Comparison of ENCODE assay signal across 26 cellular contexts in the genomic region with DNA sequence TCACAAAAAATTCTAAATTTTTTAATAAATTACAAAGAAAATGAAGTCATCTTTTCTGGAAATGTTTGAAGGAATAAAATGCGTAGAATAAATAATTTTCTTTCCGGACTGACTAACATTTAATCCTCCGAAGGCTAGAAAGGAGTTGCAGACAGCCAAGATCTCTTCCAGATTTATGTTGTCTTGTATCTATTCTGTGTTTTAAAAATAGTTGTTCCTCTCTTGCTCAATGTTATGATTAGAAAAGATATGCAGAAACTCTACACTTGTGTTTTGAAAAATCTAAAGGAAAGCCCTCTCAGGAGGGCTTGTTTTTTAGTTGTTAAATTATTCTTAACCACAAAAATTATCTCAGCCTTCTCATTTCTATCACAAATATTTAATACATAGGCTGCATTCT.
DNase-seq lines count a peak whose midpoint lies in the region; ATAC-seq, FAIRE-seq and TF ChIP-seq lines count a peak whose summit lies in the region.
"Had no signal": no experiment of that assay in that cellular context is flagged by ENCODE, and none has a peak within 500 bp of the region (broad histone marks: within the 10 kb centered on the region; RNA-seq: fewer than 3 reads in every experiment).

No MANE protein-coding gene starts in this region.

- FAIRE-seq in kidney (lab: Jason Lieb, UNC), result peak; percentile 68
- FAIRE-seq: bronchial epithelial cell had no signal

- H3K36me3 ChIP-seq in MM.1S (replicated peaks; ENCODE audit: insufficient read depth, low read length) (peaks cover 8% of the 10 kb centered on the region; the same call in 1 of the 2 replicates), kidney (ENCODE audit: control insufficient read depth in 1 of 2, insufficient read depth in 2 of 2, low read length in 2 of 2) (no peaks in the 10 kb centered on the region), stomach smooth muscle (ENCODE audit: control insufficient read depth in 2 of 2, insufficient read depth in 2 of 2, low read length in 2 of 2) (no peaks in the 10 kb centered on the region)
- H3K36me3 ChIP-seq: HAP-1, tibial artery had no signal

- H3K9me3 ChIP-seq in MM.1S (replicated peaks; ENCODE audit: insufficient read depth, low read length) (no peaks in the 10 kb centered on the region), kidney (ENCODE audit: control insufficient read depth in 1 of 2, low read length in 2 of 2) (no peaks in the 10 kb centered on the region), stomach smooth muscle (ENCODE audit: control insufficient read depth in 2 of 2, low read length in 2 of 2) (no peaks in the 10 kb centered on the region)
- H3K9me3 ChIP-seq: HAP-1, tibial artery had no signal

- peaks cover 14% of the 10 kb centered on the region for H3F3A ChIP-seq in MM.1S (ENCODE audit: insufficient read depth, low read length)

- ATAC-seq in GM19467 (IDR thresholded peaks at IDR 0.05; ENCODE audit: unreplicated experiment) (no peak), HG02678 (IDR thresholded peaks at IDR 0.05; ENCODE audit: unreplicated experiment) (no peak)
- ATAC-seq: activated CD8-positive, alpha-beta T cell treated with anti-CD3 and anti-CD28 coated beads, Interleukin-2, amount 10 ng/mL, durations not matched to agents 7 days and 5 days; left cardiac atrium; stimulated activated effector memory CD8-positive, alpha-beta T cell treated with anti-CD3 and anti-CD28 coated beads, Interleukin-12 subunit alpha, Interleukin-12 subunit beta, amount 100 ng/mL, for 72 hours; WTC11 had no signal

- intact Hi-C loops in kidney (cut with DNase I), result no loop called here

- H4K20me1 ChIP-seq in MM.1S (ENCODE audit: insufficient read depth, low read length), result no peaks in the 10 kb centered on the region

- peak overlapping the region; percentile 2 for H3K4me3 ChIP-seq in MM.1S (ENCODE audit: low read length)
- no peak overlapping the region for H3K4me3 ChIP-seq in choroid plexus epithelial cell (ENCODE audit: low read depth, low read length)
- no peak overlapping the region for H3K4me3 ChIP-seq in kidney (ENCODE audit: low read length in 2 of 2)
- no peak overlapping the region for H3K4me3 ChIP-seq in stomach smooth muscle (ENCODE audit: low read length in 2 of 2)
- H3K4me3 ChIP-seq: HAP-1, tibial artery had no signal

- 0 out of 2 replicates have a peak, but pooled peaks cover 4% of the 10 kb centered on the region for H3K79me2 ChIP-seq in MM.1S (ENCODE audit: low read length)

- H2AFZ ChIP-seq in MM.1S (ENCODE audit: low read length), result no peak overlapping the region

- H3K27me3 ChIP-seq in MM.1S (replicated peaks; ENCODE audit: insufficient read depth, low read length) (no peaks in the 10 kb centered on the region), stomach smooth muscle (ENCODE audit: control insufficient read depth in 1 of 2, insufficient read depth in 2 of 2, low read length in 2 of 2) (no peaks in the 10 kb centered on the region)
- H3K27me3 ChIP-seq: tibial artery had no signal

- no peaks in the 10 kb centered on the region for H3K9me2 ChIP-seq in MM.1S (replicated peaks; ENCODE audit: insufficient read depth, low read length)

- H3K4me1 ChIP-seq in MM.1S (ENCODE audit: low read length), result peaks cover 22% of the 10 kb centered on the region
- no peaks in the 10 kb centered on the region for H3K4me1 ChIP-seq in kidney (ENCODE audit: control insufficient read depth in 1 of 2, insufficient read depth in 1 of 2, low read depth in 1 of 2, low read length in 2 of 2)
- H3K4me1 ChIP-seq in stomach smooth muscle (ENCODE audit: control insufficient read depth, insufficient read depth, low read length), result peaks cover 6% of the 10 kb centered on the region
- H3K4me1 ChIP-seq: HAP-1 had no signal

- DNase-seq in MM.1S (no peak), choroid plexus epithelial cell (ENCODE audit: low read depth) (peak; percentile 53), kidney (no peak), DMS53 (lab: John Stamatoyannopoulos, UW) (no peak), activated T-cell treated with anti-CD3 and anti-CD28 coated beads for 4 hours (no peak)
- DNase-seq: activated CD8-positive, alpha-beta T cell treated with anti-CD3 and anti-CD28 coated beads, Interleukin-2, amount 10 ng/mL, durations not matched to agents 7 days and 5 days; activated naive CD8-positive, alpha-beta T cell treated with anti-CD3 and anti-CD28 coated beads for 36 hours; effector CD8-positive, alpha-beta T cell; EL; foreskin melanocyte; left cardiac atrium; NCI-H2029 treated with DMSO at 0.1 percent for 48 hours; NCI-H510A; retina; Right ventricle myocardium superior; stimulated activated CD4-positive, alpha-beta T cell treated with anti-CD3 and anti-CD28 coated beads, Interleukin-15, amount 100 ng/mL, for 24 hours; T-helper 2 cell; tibial artery had no signal

- H3K9ac ChIP-seq in MM.1S (ENCODE audit: low read length) (peak overlapping the region; percentile 35; the same call in 1 of the 2 replicates), kidney (ENCODE audit: low read length in 2 of 2) (no peak overlapping the region), stomach smooth muscle (ENCODE audit: low read length in 2 of 2) (no peak overlapping the region)

- H3K4me2 ChIP-seq in MM.1S (ENCODE audit: low read depth, low read length), result peak overlapping the region; percentile 41

- TF ChIP-seq CTCF in MM.1S (IDR thresholded peaks at IDR 0.05; ENCODE audit: low read length), result no peak
- TF ChIP-seq CTCF in choroid plexus epithelial cell (conservative IDR thresholded peaks at IDR 0.05; ENCODE audit: low read depth, low read length), result no peak
- TF ChIP-seq CTCF in kidney (IDR thresholded peaks at IDR 0.05; ENCODE audit: borderline replicate concordance, extremely low read depth, insufficient read depth), result no peak

- peak overlapping the region; percentile 74 for H3K27ac ChIP-seq in MM.1S (ENCODE audit: low read length)
- peak overlapping the region; percentile 7 to 33 for H3K27ac ChIP-seq in kidney (ENCODE audit: low read depth in 2 of 2, low read length in 2 of 2)
- H3K27ac ChIP-seq in stomach smooth muscle (ENCODE audit: low read length), result peak overlapping the region; percentile 12
- H3K27ac ChIP-seq: HL-60 had no signal

Comparison
In these comparisons a context has a peak if more than half of its experiments do, and no peak if none do; other contexts are left out.
1. H3K27ac ChIP-seq: peak in every context shown above with its lines; median percentile 74 in MM.1S; 20 in kidney; 12 in stomach smooth muscle.